Comparison of ENCODE assay signal across 1 cellular context in the genomic region with DNA sequence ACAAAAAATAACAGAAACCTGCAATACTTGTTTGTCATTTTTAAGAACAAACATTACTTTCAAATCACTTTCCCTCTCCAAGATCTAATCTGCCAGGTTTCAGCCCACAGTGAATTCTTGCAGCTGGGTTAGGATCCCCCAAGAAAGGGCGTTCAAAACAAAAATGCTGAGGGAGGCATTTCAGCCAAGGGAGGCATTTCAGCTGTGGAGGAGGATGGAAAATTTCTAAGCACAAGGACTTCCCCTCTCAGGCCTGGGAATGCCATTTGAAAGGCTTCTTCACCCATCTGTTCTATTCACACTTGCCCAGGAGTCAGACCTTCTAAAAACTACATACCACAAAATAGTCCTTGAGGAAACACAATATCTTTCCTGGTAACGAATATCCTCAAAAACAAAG.
TF ChIP-seq lines count a peak whose summit lies in the region.

No MANE protein-coding gene starts in this region.

TF ChIP-seq in H1, 55 proteins besides CTCF, POLR2A, EP300 and RAD21 (continued from another document):
- TF ChIP-seq CHD2 (IDR thresholded peaks at IDR 0.05; ENCODE audit: low read length): no peak
- no peak for TF ChIP-seq EGR1 (IDR thresholded peaks at IDR 0.05; ENCODE audit: borderline replicate concordance, low read depth, low read length)
- no peak for TF ChIP-seq BRCA1 (IDR thresholded peaks at IDR 0.05; ENCODE audit: low read depth, low read length)
- no peak for TF ChIP-seq SAP30 (IDR thresholded peaks at IDR 0.05; ENCODE audit: insufficient read depth, insufficient replicate concordance, low read length)
